ENCODE assay signal across 15 cellular contexts in genomic region chr11:121455115-121455514, GRCh38. TPM values are rescaled to one million over a fixed set of nuclear protein-coding genes. Genes with fewer than 3 reads are reported as not detected.
DNase-seq lines count a peak whose midpoint lies in the region; ATAC-seq and TF ChIP-seq lines count a peak whose summit lies in the region.
"Had no signal": no experiment of that assay in that cellular context is flagged by ENCODE, and none has a peak within 500 bp of the region (broad histone marks: within the 10 kb centered on the region; RNA-seq: fewer than 3 reads in every experiment).

No MANE protein-coding gene starts in this region.

- peak overlapping the region; percentile 96 for H3K9ac ChIP-seq in SU-DHL-6 (ENCODE audit: low read length)

- peak overlapping the region; percentile 89 for H3K4me3 ChIP-seq in SU-DHL-6 (ENCODE audit: insufficient read depth, low read length, poor library complexity, severe bottlenecking)
- H3K4me3 ChIP-seq in effector memory CD4-positive, alpha-beta T cell (ENCODE audit: insufficient read depth, low read depth, low read length, poor library complexity, severe bottlenecking), result peak overlapping the region; percentile 71
- H3K4me3 ChIP-seq in spleen, result peak overlapping the region in 4 of 8 donors; percentile 85 to 97 (median 90)
- H3K4me3 ChIP-seq in transverse colon, result no peak overlapping the region
- H3K4me3 ChIP-seq: K562, pancreas, PC-9, upper lobe of right lung had no signal

- WGBS in spleen, 5 donors, result 63 to 88% (median 84%) methylated on average over 3 of the region's 3 CpGs
- WGBS in transverse colon (ENCODE audit: low coverage in 1 of 2), 2 donors, result 90% methylated on average over 3 of the region's 3 CpGs; no CpG with 5 or more reads in 1 of the 2 donors

- peaks cover 20% of the 10 kb centered on the region for H3K36me3 Mint-ChIP-seq in activated T-cell treated with anti-CD3 and anti-CD28 coated beads, Interleukin-2, amount 50 U/mL, for 4 hours (ENCODE audit: insufficient read depth)

- H2AFZ ChIP-seq in SU-DHL-6 (ENCODE audit: low read depth, low read length, severe bottlenecking), result no peak overlapping the region
- H2AFZ ChIP-seq: PC-9 had no signal

- intact Hi-C loops in spleen (cut with DNase I; ENCODE audit: low total_unique reads), result no loop called here
- intact Hi-C loops in transverse colon (cut with DNase I; ENCODE audit: low total_unique reads), result no loop called here

- peaks cover 88% of the 10 kb centered on the region for H3K4me1 Mint-ChIP-seq in activated T-cell treated with anti-CD3 and anti-CD28 coated beads, Interleukin-2, amount 50 U/mL, for 4 hours (ENCODE audit: low read depth)

- TF ChIP-seq CTCF in SU-DHL-6 (IDR thresholded peaks at IDR 0.05; ENCODE audit: insufficient read depth, low read length, poor library complexity, severe bottlenecking) (no peak), spleen (IDR thresholded peaks at IDR 0.05 in 8 of 11, conservative IDR thresholded peaks at IDR 0.05 in 3 of 11) (no peak), transverse colon (IDR thresholded peaks at IDR 0.05) (no peak)

- peak overlapping the region; percentile 96 for H3K4me2 ChIP-seq in SU-DHL-6 (ENCODE audit: low read depth, low read length, poor library complexity, severe bottlenecking)
- H3K4me2 ChIP-seq: PC-9 had no signal

- H3K9me2 ChIP-seq in SU-DHL-6 (replicated peaks; ENCODE audit: insufficient read depth, low read length), result no peaks in the 10 kb centered on the region

- peaks cover 23% of the 10 kb centered on the region for H3K36me3 ChIP-seq in SU-DHL-6 (ENCODE audit: low read length)
- H3K36me3 ChIP-seq in effector memory CD4-positive, alpha-beta T cell (ENCODE audit: control insufficient read depth, insufficient read depth, low read length), result no peaks in the 10 kb centered on the region
- H3K36me3 ChIP-seq in spleen, result peaks cover 0 to 5% (median 0%) of the 10 kb centered on the region in 6 donors
- H3K36me3 ChIP-seq in transverse colon, result no peaks in the 10 kb centered on the region
- H3K36me3 ChIP-seq: pancreas, upper lobe of right lung had no signal

- no peak for DNase-seq in activated T-cell treated with anti-CD3 and anti-CD28 coated beads, Interleukin-2, amount 50 U/mL, for 4 hours
- no peak for DNase-seq in activated T-cell treated with anti-CD3 and anti-CD28 coated beads for 4 hours
- DNase-seq in effector memory CD4-positive, alpha-beta T cell, result no peak
- DNase-seq in spleen, result no peak
- no peak for DNase-seq in transverse colon
- DNase-seq: DMS 273 treated with DMSO at 0.1 percent for 48 hours; NCI-H1436 treated with DMSO at 0.1 percent for 48 hours; pancreas; PC-9; stimulated activated CD4-positive, alpha-beta T cell treated with anti-CD3 and anti-CD28 coated beads, Interleukin-15, amount 100 ng/mL, for 24 hours; upper lobe of right lung had no signal

- no peak for TF ChIP-seq POLR2A in spleen (IDR thresholded peaks at IDR 0.05)
- TF ChIP-seq POLR2A in transverse colon (IDR thresholded peaks at IDR 0.05), result no peak

- peak overlapping the region; percentile 92 for H3K4me3 Mint-ChIP-seq in activated T-cell treated with anti-CD3 and anti-CD28 coated beads, Interleukin-2, amount 50 U/mL, for 4 hours

- no peaks in the 10 kb centered on the region for H3K9me3 ChIP-seq in SU-DHL-6 (ENCODE audit: insufficient read depth, low read length)
- no peaks in the 10 kb centered on the region for H3K9me3 ChIP-seq in effector memory CD4-positive, alpha-beta T cell (ENCODE audit: control insufficient read depth, low read length)
- no peaks in the 10 kb centered on the region for H3K9me3 ChIP-seq in spleen
- H3K9me3 ChIP-seq in transverse colon, result no peaks in the 10 kb centered on the region
- H3K9me3 ChIP-seq: pancreas, upper lobe of right lung had no signal

- H3K9me3 Mint-ChIP-seq in activated T-cell treated with anti-CD3 and anti-CD28 coated beads, Interleukin-2, amount 50 U/mL, for 4 hours, result no peaks in the 10 kb centered on the region

- in situ Hi-C loops in transverse colon (cut with MboI; ENCODE audit: low pct_ligation_motif_present in 1 of 4, low pct_unique_long_range_greater_than_20kb in 1 of 4, low sequenced_read_pairs in 3 of 4), result no loop called here

- no peaks in the 10 kb centered on the region for H4K20me1 ChIP-seq in SU-DHL-6 (ENCODE audit: low read depth, low read length)

- peaks cover 69% of the 10 kb centered on the region for H3K4me1 ChIP-seq in effector memory CD4-positive, alpha-beta T cell (ENCODE audit: control insufficient read depth, insufficient read depth, low read length, poor library complexity, severe bottlenecking)
- peaks cover under 1 to 97% (median 44%) of the 10 kb centered on the region in 6 donors for H3K4me1 ChIP-seq in spleen
- H3K4me1 ChIP-seq in transverse colon, result peaks cover 6 to 36% (median 13%) of the 10 kb centered on the region in 4 donors
- H3K4me1 ChIP-seq: pancreas had no signal

- peaks cover 81% of the 10 kb centered on the region for H3F3A ChIP-seq in SU-DHL-6 (ENCODE audit: insufficient read depth)

- ATAC-seq in activated T-cell treated with anti-CD3 and anti-CD28 coated beads, Interleukin-2, amount 50 U/mL, for 4 hours, result no peak
- ATAC-seq in GM18873 (IDR thresholded peaks at IDR 0.05; ENCODE audit: low FRiP score, unreplicated experiment) (no peak), esophagus mucosa (no peak)
- ATAC-seq: K562, pancreas, upper lobe of right lung had no signal

- peak overlapping the region; percentile 98 for H3K27ac ChIP-seq in SU-DHL-6 (ENCODE audit: low read depth, low read length)
- H3K27ac ChIP-seq in effector memory CD4-positive, alpha-beta T cell (ENCODE audit: insufficient read depth, low read length, poor library complexity, severe bottlenecking), result peak overlapping the region; percentile 83
- H3K27ac ChIP-seq in spleen, result peak overlapping the region in 6 of 8 donors; percentile 51 to 94 (median 88)
- H3K27ac ChIP-seq in transverse colon, result no peak overlapping the region
- H3K27ac ChIP-seq: pancreas, PC-9, upper lobe of right lung had no signal

- TF ChIP-seq EP300 in transverse colon (IDR thresholded peaks at IDR 0.05; ENCODE audit: low read depth), result no peak

- H3K27me3 Mint-ChIP-seq in activated T-cell treated with anti-CD3 and anti-CD28 coated beads, Interleukin-2, amount 50 U/mL, for 4 hours (ENCODE audit: low read depth), result no peaks in the 10 kb centered on the region

- peaks cover 95% of the 10 kb centered on the region for H3K79me2 ChIP-seq in SU-DHL-6 (ENCODE audit: insufficient read depth, low read length)

- H3K27me3 ChIP-seq in SU-DHL-6 (ENCODE audit: low read length), result no peaks in the 10 kb centered on the region
- no peaks in the 10 kb centered on the region for H3K27me3 ChIP-seq in effector memory CD4-positive, alpha-beta T cell (replicated peaks; ENCODE audit: control insufficient read depth, insufficient read depth, low read length, poor library complexity, severe bottlenecking)
- H3K27me3 ChIP-seq in spleen (replicated peaks in 1 of 7), result peaks cover 0 to 25% (median 4%) of the 10 kb centered on the region in 7 donors
- H3K27me3 ChIP-seq in transverse colon, result no peaks in the 10 kb centered on the region
- H3K27me3 ChIP-seq: pancreas, upper lobe of right lung had no signal

RNA-seq across cellular contexts. Expression of gene SORL1, which starts 3.0 kb away (rescaled TPM):
- 10 to 100 TPM; 21.3 to 25.6 (median 21.3) TPM for total RNA-seq in activated T-cell treated with anti-CD3 and anti-CD28 coated beads, Interleukin-2, amount 50 U/mL, for 4 hours
- total RNA-seq in spleen, result 100 to 1,000 TPM; 111 to 328 (median 188) TPM
- polyA plus RNA-seq in spleen, result 1 to 10 TPM; 3.8 to 5.4 (median 5.0) TPM
- total RNA-seq in transverse colon, result 100 to 1,000 TPM in 3 of 4 donors, 10 to 100 TPM in 1; 81.6 to 338 (median 129) TPM
- total RNA-seq in esophagus mucosa, result 14.3 TPM

Comparison
In these comparisons a context has a peak if more than half of its experiments do, and no peak if none do; other contexts are left out.
1. H3K27ac ChIP-seq: peak in SU-DHL-6 (single experiment), effector memory CD4-positive, alpha-beta T cell (single experiment) and spleen (6 of 8); none in transverse colon (0 of 4).
2. H3K4me3 ChIP-seq: peak in SU-DHL-6 (single experiment) and effector memory CD4-positive, alpha-beta T cell (single experiment); none in transverse colon (0 of 4).